1 cellular context compared by ENCODE assay signal in the genomic region with DNA sequence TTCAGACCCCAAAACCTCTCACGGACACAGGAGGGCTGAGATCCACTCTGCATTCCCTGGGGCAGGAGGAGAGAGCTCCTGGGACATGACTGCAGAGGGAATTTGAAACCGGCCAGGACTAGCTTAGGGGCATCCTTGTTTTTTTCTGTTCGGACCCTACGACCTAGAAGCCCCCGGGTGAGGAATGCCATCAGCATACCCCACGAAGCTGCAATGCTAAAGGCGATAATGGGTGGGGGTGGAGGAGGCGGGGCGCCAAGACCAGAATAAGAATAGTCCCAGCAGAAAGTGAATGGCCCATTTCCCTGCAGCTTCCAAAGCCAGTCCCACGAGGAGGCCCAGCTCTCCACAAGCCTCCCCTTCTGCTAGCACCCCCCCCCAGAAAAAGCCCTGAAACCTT.
TF ChIP-seq lines count a peak whose summit lies in the region.

No MANE protein-coding gene starts in this region.

TF ChIP-seq in IMR-90, 13 proteins besides CTCF, POLR2A, EP300 and RAD21 (continued from another document):
- TF ChIP-seq, protein P1, sequence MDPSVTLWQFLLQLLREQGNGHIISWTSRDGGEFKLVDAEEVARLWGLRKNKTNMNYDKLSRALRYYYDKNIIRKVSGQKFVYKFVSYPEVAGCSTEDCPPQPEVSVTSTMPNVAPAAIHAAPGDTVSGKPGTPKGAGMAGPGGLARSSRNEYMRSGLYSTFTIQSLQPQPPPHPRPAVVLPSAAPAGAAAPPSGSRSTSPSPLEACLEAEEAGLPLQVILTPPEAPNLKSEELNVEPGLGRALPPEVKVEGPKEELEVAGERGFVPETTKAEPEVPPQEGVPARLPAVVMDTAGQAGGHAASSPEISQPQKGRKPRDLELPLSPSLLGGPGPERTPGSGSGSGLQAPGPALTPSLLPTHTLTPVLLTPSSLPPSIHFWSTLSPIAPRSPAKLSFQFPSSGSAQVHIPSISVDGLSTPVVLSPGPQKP (IDR thresholded peaks at IDR 0.05; ENCODE audit: borderline replicate concordance, low read depth, low read length): no peak
- TF ChIP-seq, protein P2, sequence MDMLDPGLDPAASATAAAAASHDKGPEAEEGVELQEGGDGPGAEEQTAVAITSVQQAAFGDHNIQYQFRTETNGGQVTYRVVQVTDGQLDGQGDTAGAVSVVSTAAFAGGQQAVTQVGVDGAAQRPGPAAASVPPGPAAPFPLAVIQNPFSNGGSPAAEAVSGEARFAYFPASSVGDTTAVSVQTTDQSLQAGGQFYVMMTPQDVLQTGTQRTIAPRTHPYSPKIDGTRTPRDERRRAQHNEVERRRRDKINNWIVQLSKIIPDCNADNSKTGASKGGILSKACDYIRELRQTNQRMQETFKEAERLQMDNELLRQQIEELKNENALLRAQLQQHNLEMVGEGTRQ (IDR thresholded peaks at IDR 0.05; ENCODE audit: low read depth, low read length): no peak
- TF ChIP-seq NFE2L2 (IDR thresholded peaks at IDR 0.05; ENCODE audit: low read depth, low read length) (no peak), RCOR1 (IDR thresholded peaks at IDR 0.05; ENCODE audit: insufficient replicate concordance, low read length) (no peak), CHD1 (IDR thresholded peaks at IDR 0.05; ENCODE audit: low read depth, low read length) (no peak), RFX5 (IDR thresholded peaks at IDR 0.05; ENCODE audit: low read depth, low read length) (no peak), MAFK (IDR thresholded peaks at IDR 0.05; ENCODE audit: low read depth, low read length) (no peak), MXI1 (IDR thresholded peaks at IDR 0.05; ENCODE audit: borderline replicate concordance, low read depth, low read length) (no peak), SMC3 (IDR thresholded peaks at IDR 0.05; ENCODE audit: low read depth, low read length) (no peak), FOS (IDR thresholded peaks at IDR 0.05; ENCODE audit: low read depth, low read length) (no peak), BHLHE40 (IDR thresholded peaks at IDR 0.05; ENCODE audit: low read depth, low read length) (no peak), CEBPB (IDR thresholded peaks at IDR 0.05; ENCODE audit: low read depth, low read length) (no peak)
